ENCODE assay signal across 1 cellular context in the genomic region with DNA sequence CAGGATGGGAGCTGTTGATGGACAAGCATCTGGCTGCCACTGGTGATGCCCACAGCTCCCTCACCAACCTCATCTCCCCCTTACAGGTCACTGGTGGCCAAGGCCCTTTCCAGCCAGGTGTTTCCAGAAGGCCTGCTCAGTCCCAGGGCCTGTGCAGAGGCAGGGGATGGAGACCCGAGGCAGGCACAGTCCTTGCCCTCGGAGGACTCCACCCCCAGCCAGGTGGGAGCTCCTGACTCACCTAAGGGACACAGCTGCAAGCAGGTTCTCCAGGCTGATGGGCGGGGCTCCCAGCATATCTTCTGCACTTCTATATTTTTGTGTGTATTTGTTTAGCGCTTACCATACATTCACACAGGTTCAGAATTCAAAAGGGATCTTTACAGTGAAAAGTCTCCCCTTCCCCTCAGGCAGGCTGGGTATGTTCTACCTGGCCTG.
TF ChIP-seq lines count a peak whose summit lies in the region.

No MANE protein-coding gene starts in this region.

TF ChIP-seq in GM23338, 12 proteins besides CTCF, POLR2A, EP300 and RAD21 (continued from another document):
- TF ChIP-seq NANOG (IDR thresholded peaks at IDR 0.05; ENCODE audit: borderline replicate concordance) = no peak
- no peak for TF ChIP-seq STAT1 (IDR thresholded peaks at IDR 0.05; ENCODE audit: unreplicated experiment)
